ENCODE assay signal across 8 cellular contexts in genomic region chr2:97995734-97996624, GRCh38. TPM values are rescaled to one million over a fixed set of nuclear protein-coding genes. Genes with fewer than 3 reads are reported as not detected.
DNase-seq lines count a peak whose midpoint lies in the region; ATAC-seq and TF ChIP-seq lines count a peak whose summit lies in the region.

A gene with protein sequence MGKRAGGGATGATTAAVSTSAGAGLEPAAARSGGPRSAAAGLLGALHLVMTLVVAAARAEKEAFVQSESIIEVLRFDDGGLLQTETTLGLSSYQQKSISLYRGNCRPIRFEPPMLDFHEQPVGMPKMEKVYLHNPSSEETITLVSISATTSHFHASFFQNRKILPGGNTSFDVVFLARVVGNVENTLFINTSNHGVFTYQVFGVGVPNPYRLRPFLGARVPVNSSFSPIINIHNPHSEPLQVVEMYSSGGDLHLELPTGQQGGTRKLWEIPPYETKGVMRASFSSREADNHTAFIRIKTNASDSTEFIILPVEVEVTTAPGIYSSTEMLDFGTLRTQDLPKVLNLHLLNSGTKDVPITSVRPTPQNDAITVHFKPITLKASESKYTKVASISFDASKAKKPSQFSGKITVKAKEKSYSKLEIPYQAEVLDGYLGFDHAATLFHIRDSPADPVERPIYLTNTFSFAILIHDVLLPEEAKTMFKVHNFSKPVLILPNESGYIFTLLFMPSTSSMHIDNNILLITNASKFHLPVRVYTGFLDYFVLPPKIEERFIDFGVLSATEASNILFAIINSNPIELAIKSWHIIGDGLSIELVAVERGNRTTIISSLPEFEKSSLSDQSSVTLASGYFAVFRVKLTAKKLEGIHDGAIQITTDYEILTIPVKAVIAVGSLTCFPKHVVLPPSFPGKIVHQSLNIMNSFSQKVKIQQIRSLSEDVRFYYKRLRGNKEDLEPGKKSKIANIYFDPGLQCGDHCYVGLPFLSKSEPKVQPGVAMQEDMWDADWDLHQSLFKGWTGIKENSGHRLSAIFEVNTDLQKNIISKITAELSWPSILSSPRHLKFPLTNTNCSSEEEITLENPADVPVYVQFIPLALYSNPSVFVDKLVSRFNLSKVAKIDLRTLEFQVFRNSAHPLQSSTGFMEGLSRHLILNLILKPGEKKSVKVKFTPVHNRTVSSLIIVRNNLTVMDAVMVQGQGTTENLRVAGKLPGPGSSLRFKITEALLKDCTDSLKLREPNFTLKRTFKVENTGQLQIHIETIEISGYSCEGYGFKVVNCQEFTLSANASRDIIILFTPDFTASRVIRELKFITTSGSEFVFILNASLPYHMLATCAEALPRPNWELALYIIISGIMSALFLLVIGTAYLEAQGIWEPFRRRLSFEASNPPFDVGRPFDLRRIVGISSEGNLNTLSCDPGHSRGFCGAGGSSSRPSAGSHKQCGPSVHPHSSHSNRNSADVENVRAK (N-terminal part only) (minus strand): TSS chr2:97995948. CDS start chr2:97995662, 286 bp downstream.

- no peaks in the 10 kb centered on the region for H3K9me3 Mint-ChIP-seq in natural killer cell

- peak; percentile 95 for DNase-seq in ELR (ENCODE audit: low read depth)
- DNase-seq in H7: peak; percentile 95
- peak; percentile 89 for DNase-seq in M059J (ENCODE audit: low read depth)
- DNase-seq in activated T-helper 9 cell treated with anti-CD3 and anti-CD28 coated beads, Interleukin-2, amount 50 U/mL, for 16 hours (ENCODE audit: low read depth): peak; percentile 94
- peak; percentile 87 for DNase-seq in fibroblast of peridontal ligament (ENCODE audit: extremely low read depth)
- DNase-seq in natural killer cell: peak; percentile 97
- DNase-seq in stimulated activated naive CD4-positive, alpha-beta T cell (lab: John Stamatoyannopoulos, UW): peak; percentile 86 to 96 (median 92)

- peak; percentile 70 for TF ChIP-seq POLR2A in Raji (IDR thresholded peaks at IDR 0.05; ENCODE audit: insufficient read depth, low read depth, low read length)

- ATAC-seq in natural killer cell: peak; percentile 86 to 93 (median 87)

- peak within 1 kb of the TSS; percentile 89 to 91 for H3K27ac Mint-ChIP-seq in natural killer cell

- no peaks in the 10 kb centered on the region for H3K36me3 ChIP-seq in H7 (replicated peaks; ENCODE audit: control insufficient read depth, insufficient read depth, low read length)

- no peaks in the 10 kb centered on the region for H3K27me3 ChIP-seq in H7 (ENCODE audit: control insufficient read depth, insufficient read depth, low read length)

- intact Hi-C loops in natural killer cell (cut with micrococcal nuclease): no loop called here

- H3K4me1 Mint-ChIP-seq in natural killer cell: peaks cover 32 to 42% of the 10 kb centered on the region in 2 donors

- peak within 1 kb of the TSS; percentile 70 for H3K4me3 ChIP-seq in H7 (ENCODE audit: insufficient read depth, low read depth, low read length)

- H3K36me3 Mint-ChIP-seq in natural killer cell: no peaks in the 10 kb centered on the region

- H3K27me3 Mint-ChIP-seq in natural killer cell (ENCODE audit: low read depth in 2 of 2): no peaks in the 10 kb centered on the region

- TF ChIP-seq CTCF in natural killer cell (IDR thresholded peaks at IDR 0.05): no peak

- peak within 1 kb of the TSS; percentile 96 for H3K4me3 Mint-ChIP-seq in natural killer cell

RNA-seq across cellular contexts. Expression of the gene that starts here (rescaled TPM):
- total RNA-seq in H7 (2014; rRNA removed; shearing (Covaris generic)): 7.4 and 10.0 TPM in 2 replicates
- total RNA-seq in M059J (2014; rRNA removed; shearing (Covaris generic)): 7.9 and 18.3 TPM in 2 replicates
- 10 to 100 TPM; 44.8 to 72.1 (median 67.1) TPM for total RNA-seq in natural killer cell

Comparison
In these comparisons a context has a peak if more than half of its experiments do, and no peak if none do; other contexts are left out.
1. Peak in every context shown above with its lines: DNase-seq, ATAC-seq and H3K4me3 ChIP-seq.